11 cellular contexts compared by ENCODE assay signal in the genomic region with DNA sequence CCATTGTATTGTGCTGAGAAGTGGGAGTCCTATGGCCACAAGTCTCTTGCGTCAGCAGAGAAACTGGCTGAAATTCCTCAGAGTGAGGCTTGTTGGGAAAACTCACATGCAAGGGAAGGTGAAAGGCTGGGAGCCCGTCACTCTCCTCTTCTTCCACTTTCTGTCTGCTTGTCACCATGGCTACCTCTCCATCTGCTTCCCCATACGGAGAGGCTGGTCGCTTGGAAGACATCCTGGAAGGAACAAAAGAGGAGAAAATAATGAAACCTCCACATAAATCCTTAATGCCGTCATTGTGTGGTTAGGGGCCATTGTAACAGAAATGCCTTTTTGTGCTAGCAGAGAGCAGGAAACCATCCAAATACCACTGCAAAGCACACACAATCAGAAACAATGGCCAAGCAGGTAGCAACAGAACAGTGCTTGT. TPM values are rescaled to one million over a fixed set of nuclear protein-coding genes. Genes with fewer than 3 reads are reported as not detected.
DNase-seq lines count a peak whose midpoint lies in the region; FAIRE-seq and TF ChIP-seq lines count a peak whose summit lies in the region.
"Had no signal": no experiment of that assay in that cellular context is flagged by ENCODE, and none has a peak within 500 bp of the region (broad histone marks: within the 10 kb centered on the region; RNA-seq: fewer than 3 reads in every experiment).

No MANE protein-coding gene starts in this region.

- H3K4me3 ChIP-seq in lower leg skin (ENCODE audit: low read depth, poor library complexity, severe bottlenecking) = no peak overlapping the region
- H3K4me3 ChIP-seq: spleen had no signal

- no peak for TF ChIP-seq CTCF in lower leg skin (IDR thresholded peaks at IDR 0.05)
- TF ChIP-seq CTCF in GM20000 (IDR thresholded peaks at IDR 0.05; ENCODE audit: extremely low read depth, missing control alignments) = no peak

- 58 to 60% methylated on average over 5 of the region's 5 CpGs for WGBS in lower leg skin, 2 donors

- intact Hi-C loops in lower leg skin (cut with DNase I; ENCODE audit: low total_unique reads) = no loop called here

- FAIRE-seq in GM12892 (lab: Jason Lieb, UNC) = no peak

- DNase-seq in DMS153 treated with DMSO at 0.1 percent for 48 hours (lab: John Stamatoyannopoulos, UW; ENCODE audit: unreplicated experiment) (peak; percentile 62), NCI-H2029 (lab: John Stamatoyannopoulos, UW) (peak; percentile 82), anterior cingulate cortex (lab: John Stamatoyannopoulos, UW) (peak in 42 of 58 donors; percentile 3 to 61 (median 20)), iPS-NIHi7 (ENCODE audit: extremely low spot score) (peak; percentile 22), lower leg skin (ENCODE audit: low spot score in 2 of 2) (no peak), GM12892 (ENCODE audit: insufficient read length) (no peak), SIG-M5 (lab: John Stamatoyannopoulos, UW) (no peak), GM20000 (ENCODE audit: low spot score) (no peak)
- DNase-seq: activated B cell treated with CpG ODN at 0.5 μM for 24 hours, Right ventricle myocardium superior, spleen had no signal

- TF ChIP-seq POLR2A in lower leg skin (IDR thresholded peaks at IDR 0.05) (no peak), GM12892 (IDR thresholded peaks at IDR 0.05; ENCODE audit: low read depth, low read length) (no peak)

RNA-seq across cellular contexts. Expression of a gene that starts 53.7 kb away (rescaled TPM):
- 10 to 100 TPM; 23.7 to 59.7 (median 33.6) TPM for total RNA-seq in lower leg skin
- polyA plus RNA-seq in GM12892 (2012; ENCODE audit: missing spikeins) = not detected

Comparison
In these comparisons a context has a peak if more than half of its experiments do, and no peak if none do; other contexts are left out.
1. DNase-seq: peak in DMS153 treated with DMSO at 0.1 percent for 48 hours (single experiment), NCI-H2029 (single experiment), anterior cingulate cortex (42 of 58) and iPS-NIHi7 (single experiment); none in lower leg skin (0 of 2), GM12892 (single experiment), SIG-M5 (single experiment) and GM20000 (single experiment).